Comparison of ENCODE assay signal across 9 cellular contexts in the genomic region with DNA sequence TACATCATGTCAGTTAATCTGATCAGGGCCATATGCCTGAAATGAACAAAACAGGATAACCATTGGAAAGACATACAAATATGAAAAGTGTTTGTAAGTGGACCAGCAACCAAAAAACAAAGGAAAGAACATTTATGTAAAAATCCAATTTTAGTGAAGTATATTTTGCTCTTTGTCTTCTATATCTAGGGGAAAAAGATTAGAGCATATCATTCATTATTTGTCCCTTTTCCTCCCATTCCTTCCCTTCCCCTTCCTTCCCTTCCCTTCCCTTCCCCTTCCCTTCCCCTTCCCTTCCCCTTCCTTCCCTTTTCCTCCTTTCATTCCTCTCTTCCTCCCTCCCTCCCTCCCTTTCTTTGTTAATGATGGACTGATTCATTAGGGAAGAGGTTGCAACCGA. TPM values are rescaled to one million over a fixed set of nuclear protein-coding genes. Genes with fewer than 3 reads are reported as not detected.
"Had no signal": no experiment of that assay in that cellular context is flagged by ENCODE, and none has a peak within 500 bp of the region (broad histone marks: within the 10 kb centered on the region; RNA-seq: fewer than 3 reads in every experiment).

No MANE protein-coding gene starts in this region.

- H3K4me3 ChIP-seq: GM23248 had no signal

- H3K9ac ChIP-seq: GM23248 had no signal

- H2AFZ ChIP-seq: GM23248 had no signal

- H3K27ac ChIP-seq: GM23248 had no signal

- H3K27ac Mint-ChIP-seq: H9, IgD-negative memory B cell had no signal

- DNase-seq: GM23248, GOT3, H9, HCEC 1CT, KG1 had no signal

- H3K9me3 Mint-ChIP-seq: H9, IgD-negative memory B cell had no signal

- FAIRE-seq: H54, HTR-8/SVneo had no signal

- H3K4me1 Mint-ChIP-seq: IgD-negative memory B cell had no signal

- H3K4me3 Mint-ChIP-seq: H9, IgD-negative memory B cell had no signal

- H3K27me3 Mint-ChIP-seq: IgD-negative memory B cell had no signal

RNA-seq across cellular contexts. Expression of a gene that starts 1.8 kb away (rescaled TPM):
- total RNA-seq: GM23248, H9, HT-29 had no signal
- polyA plus RNA-seq: IgD-negative memory B cell had no signal
